Comparison of ENCODE assay signal across 22 cellular contexts in genomic region chr19:21323000-21323399, GRCh38. TPM values are rescaled to one million over a fixed set of nuclear protein-coding genes. Genes with fewer than 3 reads are reported as not detected.
DNase-seq lines count a peak whose midpoint lies in the region; ATAC-seq, FAIRE-seq and TF ChIP-seq lines count a peak whose summit lies in the region.
"Had no signal": no experiment of that assay in that cellular context is flagged by ENCODE, and none has a peak within 500 bp of the region (broad histone marks: within the 10 kb centered on the region; RNA-seq: fewer than 3 reads in every experiment).

No MANE protein-coding gene starts in this region.

- H3K9ac ChIP-seq in adipocyte (ENCODE audit: low read length), result peak overlapping the region; percentile 74
- H3K9ac ChIP-seq in skeletal muscle satellite cell (ENCODE audit: low read depth, low read length), result peak overlapping the region; percentile 16

- H3K4me2 ChIP-seq in GM23338, result peak overlapping the region; percentile 67
- no peak overlapping the region for H3K4me2 ChIP-seq in skeletal muscle satellite cell (ENCODE audit: low read length)

- H3K36me3 ChIP-seq in GM23338 (ENCODE audit: insufficient read depth), result peaks cover 16% of the 10 kb centered on the region
- H3K36me3 ChIP-seq in adipocyte (ENCODE audit: control insufficient read depth, insufficient read depth, low read length, severe bottlenecking), result peaks cover 27% of the 10 kb centered on the region
- H3K36me3 ChIP-seq in skeletal muscle satellite cell (ENCODE audit: insufficient read depth, low read length), result peaks cover 10% of the 10 kb centered on the region

- no peaks in the 10 kb centered on the region for H3F3A ChIP-seq in GM23338 (replicated peaks; ENCODE audit: low read depth)

- H3K4me1 Mint-ChIP-seq in GM23338 (peaks cover 44% of the 10 kb centered on the region), glutamatergic neuron (ENCODE audit: low read depth, unreplicated experiment) (peaks cover 25% of the 10 kb centered on the region)

- peaks cover 5% of the 10 kb centered on the region for H3K9me3 ChIP-seq in adipocyte (ENCODE audit: control insufficient read depth, low read length)
- H3K9me3 ChIP-seq in skeletal muscle satellite cell (replicated peaks; ENCODE audit: low read length), result no peaks in the 10 kb centered on the region

- no peak for ATAC-seq in GM23338
- ATAC-seq: activated CD8-positive, alpha-beta T cell treated with anti-CD3 and anti-CD28 coated beads for 36 hours; activated naive CD4-positive, alpha-beta T cell treated with anti-CD3 and anti-CD28 coated beads, Interleukin-2, amount 50 U/mL, for 72 hours; activated T-cell treated with anti-CD3 and anti-CD28 coated beads, Interleukin-2, amount 50 U/mL, for 4 hours; HCT116; HepG2 had no signal

- peaks cover 9% of the 10 kb centered on the region for H3K27me3 Mint-ChIP-seq in GM23338 (ENCODE audit: insufficient read depth, low read depth, poor library complexity)
- H3K27me3 Mint-ChIP-seq in glutamatergic neuron (ENCODE audit: unreplicated experiment), result peaks cover 3% of the 10 kb centered on the region
- H3K27me3 Mint-ChIP-seq: activated CD8-positive, alpha-beta T cell treated with anti-CD3 and anti-CD28 coated beads for 36 hours; CD4-positive, CD25-positive, alpha-beta regulatory T cell had no signal

- H3K27me3 ChIP-seq in GM23338 (ENCODE audit: insufficient read depth) (no peaks in the 10 kb centered on the region), adipocyte (replicated peaks; ENCODE audit: control insufficient read depth, insufficient read depth, low read length) (no peaks in the 10 kb centered on the region), skeletal muscle satellite cell (ENCODE audit: control insufficient read depth, insufficient read depth, low read length) (no peaks in the 10 kb centered on the region)
- H3K27me3 ChIP-seq: left lung had no signal

- DNase-seq in GM23338 (ENCODE audit: low spot score) (no peak), adipocyte (ENCODE audit: low read depth) (no peak), glutamatergic neuron (no peak), GM12891 (ENCODE audit: insufficient read length, low spot score) (no peak), hypothalamus (lab: John Stamatoyannopoulos, UW) (no peak)
- no peak for DNase-seq in activated CD8-positive, alpha-beta memory T cell treated with anti-CD3 and anti-CD28 coated beads, Interleukin-2, amount 50 U/mL, for 48 hours
- no peak for DNase-seq in activated T-cell treated with anti-CD3 and anti-CD28 coated beads, Interleukin-2, amount 50 U/mL, for 48 hours
- DNase-seq: activated CD4-positive, CD25-positive, alpha-beta regulatory T cell; activated CD8-positive, alpha-beta T cell treated with anti-CD3 and anti-CD28 coated beads for 36 hours; activated T-cell treated with anti-CD3 and anti-CD28 coated beads, Interleukin-2, amount 50 U/mL, for 4 hours; CD4-positive, CD25-positive, alpha-beta regulatory T cell; left lung; NCI-H1436 treated with DMSO at 0.1 percent for 48 hours; NCI-H774; stimulated activated CD4-positive, alpha-beta T cell treated with anti-CD3 and anti-CD28 coated beads, Interleukin-4, amount 100 ng/mL, for 1 hour; T-helper 2 cell had no signal

- TF ChIP-seq CTCF in GM23338 (conservative IDR thresholded peaks at IDR 0.05; ENCODE audit: low read depth in 2 of 2) (no peak), glutamatergic neuron (IDR thresholded peaks at IDR 0.05; ENCODE audit: partially characterized antibody, unreplicated experiment) (no peak)

- H3K9me3 Mint-ChIP-seq in GM23338 (peaks cover 14% of the 10 kb centered on the region), glutamatergic neuron (ENCODE audit: unreplicated experiment) (peaks cover 6% of the 10 kb centered on the region)

- FAIRE-seq in GM12891 (lab: Jason Lieb, UNC), result no peak
- FAIRE-seq: bronchial epithelial cell had no signal

- no peak overlapping the region; the same call in 1 of the 2 replicates for H3K4me3 ChIP-seq in GM23338
- H3K4me3 ChIP-seq in adipocyte (ENCODE audit: low read length), result peak overlapping the region; percentile 53
- H3K4me3 ChIP-seq in skeletal muscle satellite cell (ENCODE audit: low read length), result no peak overlapping the region
- H3K4me3 ChIP-seq: left lung, skin epidermis had no signal

- peaks cover 100% of the 10 kb centered on the region for H3K79me2 ChIP-seq in GM23338 (replicated peaks; ENCODE audit: insufficient read depth)

- peak overlapping the region; percentile 76; the same call in 1 of the 2 replicates for H3K27ac Mint-ChIP-seq in GM23338
- H3K27ac Mint-ChIP-seq in glutamatergic neuron (ENCODE audit: unreplicated experiment), result peak overlapping the region; percentile 75
- H3K27ac Mint-ChIP-seq: activated CD8-positive, alpha-beta T cell treated with anti-CD3 and anti-CD28 coated beads for 36 hours had no signal

- no peak overlapping the region; the same call in 1 of the 2 replicates for H3K27ac ChIP-seq in GM23338 (ENCODE audit: low read depth)

- no peak overlapping the region for H3K4me3 Mint-ChIP-seq in GM23338
- H3K4me3 Mint-ChIP-seq in glutamatergic neuron (ENCODE audit: unreplicated experiment), result no peak overlapping the region
- H3K4me3 Mint-ChIP-seq: activated CD8-positive, alpha-beta T cell treated with anti-CD3 and anti-CD28 coated beads for 36 hours; activated T-cell treated with anti-CD3 and anti-CD28 coated beads, Interleukin-2, amount 50 U/mL, for 4 hours had no signal

- H4K20me1 ChIP-seq in GM23338 (replicated peaks; ENCODE audit: insufficient read depth), result peaks cover 35% of the 10 kb centered on the region

- H3K36me3 Mint-ChIP-seq in GM23338 (ENCODE audit: low read depth) (peaks cover 42% of the 10 kb centered on the region), glutamatergic neuron (ENCODE audit: unreplicated experiment) (peaks cover 10% of the 10 kb centered on the region)

- H2AFZ ChIP-seq in GM23338, result no peak overlapping the region

- peaks cover 45% of the 10 kb centered on the region for H3K4me1 ChIP-seq in GM23338 (ENCODE audit: insufficient read depth)
- peaks cover 25% of the 10 kb centered on the region for H3K4me1 ChIP-seq in adipocyte (ENCODE audit: control insufficient read depth, insufficient read depth, low read length)
- H3K4me1 ChIP-seq in skeletal muscle satellite cell (ENCODE audit: control insufficient read depth, insufficient read depth, low read length), result peaks cover 6% of the 10 kb centered on the region

- H3K9me2 ChIP-seq in GM23338 (ENCODE audit: insufficient read depth), result no peaks in the 10 kb centered on the region; the same call in 1 of the 2 replicates

- TF ChIP-seq POLR2A in GM12891 (IDR thresholded peaks at IDR 0.05; ENCODE audit: low read depth, low read length), result no peak

TF ChIP-seq in GM23338, 12 proteins besides CTCF, POLR2A, EP300 and RAD21:
- TF ChIP-seq ETS1 (IDR thresholded peaks at IDR 0.05), result no peak
- TF ChIP-seq ZNF114 (CRISPR knock-in tag; IDR thresholded peaks at IDR 0.05), result no peak
- TF ChIP-seq ZNF331 (CRISPR knock-in tag; IDR thresholded peaks at IDR 0.05; ENCODE audit: low read depth), result no peak
- TF ChIP-seq EZH2 (IDR thresholded peaks at IDR 0.05; ENCODE audit: low read depth, unreplicated experiment), result no peak
- no peak for TF ChIP-seq JUNB (IDR thresholded peaks at IDR 0.05; ENCODE audit: unreplicated experiment)
TF ChIP-seq in GM23338: peak in this region for 0.

TF ChIP-seq in GM12891, 5 proteins besides CTCF, POLR2A, EP300 and RAD21:
- TF ChIP-seq PAX5 (IDR thresholded peaks at IDR 0.05; ENCODE audit: insufficient read depth, low read length, severe bottlenecking) (no peak), POLR2AphosphoS5 (IDR thresholded peaks at IDR 0.05; ENCODE audit: low read depth, low read length) (no peak), SPI1 (IDR thresholded peaks at IDR 0.05; ENCODE audit: low read depth, low read length) (no peak), POU2F2 (IDR thresholded peaks at IDR 0.05; ENCODE audit: low read depth, low read length) (no peak), TAF1 (IDR thresholded peaks at IDR 0.05; ENCODE audit: low read depth, low read length) (no peak)
TF ChIP-seq in GM12891: peak in this region for 0.

RNA-seq across cellular contexts. Expression of gene ZNF708, which starts 6.2 kb away (rescaled TPM):
- total RNA-seq in GM23338 (2014; rRNA removed; shearing (Covaris generic)), result 53.2 and 71.9 TPM in 2 replicates
- polyA plus RNA-seq in GM23338 (2016; fragmentation: Nextera tagmentation; extraction: Ambion mirVana), result 15.7 and 15.9 TPM in 2 replicates
- total RNA-seq in glutamatergic neuron (ENCODE audit: unreplicated experiment), result 47.7 TPM
- 5.1 and 5.7 TPM in 2 replicates for total RNA-seq in skeletal muscle satellite cell (2012; rRNA removed)
- 3.5 TPM for polyA plus RNA-seq in GM12891 (2012; ENCODE audit: low read depth, missing spikeins)

RNA-seq across cellular contexts. Expression of gene ZNF738, which starts 35.8 kb away (rescaled TPM):
- total RNA-seq in GM23338 (2014; rRNA removed; shearing (Covaris generic)), result 137 and 138 TPM in 2 replicates
- polyA plus RNA-seq in GM23338 (2016; fragmentation: Nextera tagmentation; extraction: Ambion mirVana), result 138 and 151 TPM in 2 replicates
- 80.3 TPM for total RNA-seq in glutamatergic neuron (ENCODE audit: unreplicated experiment)
- total RNA-seq in skeletal muscle satellite cell (2012; rRNA removed), result 4.3 and 7.9 TPM in 2 replicates
- polyA plus RNA-seq in GM12891 (2012; ENCODE audit: low read depth, missing spikeins), result 8.7 TPM
